ENCODE assay signal across 1 cellular context in genomic region chr2:10034333-10035052, GRCh38.
TF ChIP-seq lines count a peak whose summit lies in the region.

No MANE protein-coding gene starts in this region.

TF ChIP-seq in A549, 52 proteins besides CTCF, POLR2A, EP300 and RAD21 (continued from another document):
- TF ChIP-seq MAFK (IDR thresholded peaks at IDR 0.05; ENCODE audit: partially characterized antibody): peak; percentile 23
- no peak for TF ChIP-seq BHLHE40 (IDR thresholded peaks at IDR 0.05; ENCODE audit: low read depth, low read length)
- no peak for TF ChIP-seq EHF (CRISPR knock-in tag; IDR thresholded peaks at IDR 0.05)
